ENCODE assay signal across 1 cellular context in the genomic region with DNA sequence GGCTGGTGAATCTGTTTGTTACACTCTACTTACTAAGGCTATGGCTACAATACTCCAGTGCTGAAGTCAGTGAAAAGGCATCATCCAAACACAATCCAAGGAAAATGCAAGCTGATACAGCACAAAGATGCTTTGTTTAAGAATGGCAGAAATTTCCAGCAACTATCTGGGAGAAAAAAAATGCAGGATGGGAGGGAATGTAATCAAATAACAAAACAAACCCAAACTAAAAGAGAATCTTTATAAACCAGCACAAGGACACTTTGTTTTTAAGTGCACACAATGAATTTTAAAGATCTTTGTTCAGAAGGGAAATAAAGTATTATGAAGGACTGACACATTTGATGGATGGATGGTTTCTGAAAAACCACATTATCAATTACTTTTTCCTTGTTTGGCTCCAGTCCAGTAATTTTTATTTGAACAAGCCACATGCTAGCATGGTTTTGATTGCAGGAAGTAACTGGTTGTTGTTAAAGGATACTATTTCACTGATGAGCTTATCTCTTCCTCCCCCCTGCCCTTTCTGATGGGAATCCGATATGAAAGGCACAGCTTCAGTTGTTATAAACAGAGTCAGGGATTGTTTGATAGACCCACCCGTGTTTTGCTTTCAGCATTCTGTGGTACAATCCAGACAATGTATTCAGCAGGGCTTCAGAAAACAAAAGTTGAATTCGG.
TF ChIP-seq lines count a peak whose summit lies in the region.

No MANE protein-coding gene starts in this region.

TF ChIP-seq in WTC11, 78 proteins besides CTCF, POLR2A, EP300 and RAD21 (continued from another document):
- TF ChIP-seq, protein P1, sequence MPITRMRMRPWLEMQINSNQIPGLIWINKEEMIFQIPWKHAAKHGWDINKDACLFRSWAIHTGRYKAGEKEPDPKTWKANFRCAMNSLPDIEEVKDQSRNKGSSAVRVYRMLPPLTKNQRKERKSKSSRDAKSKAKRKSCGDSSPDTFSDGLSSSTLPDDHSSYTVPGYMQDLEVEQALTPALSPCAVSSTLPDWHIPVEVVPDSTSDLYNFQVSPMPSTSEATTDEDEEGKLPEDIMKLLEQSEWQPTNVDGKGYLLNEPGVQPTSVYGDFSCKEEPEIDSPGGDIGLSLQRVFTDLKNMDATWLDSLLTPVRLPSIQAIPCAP (CRISPR knock-in tag; IDR thresholded peaks at IDR 0.05), result no peak
- TF ChIP-seq, protein P2, sequence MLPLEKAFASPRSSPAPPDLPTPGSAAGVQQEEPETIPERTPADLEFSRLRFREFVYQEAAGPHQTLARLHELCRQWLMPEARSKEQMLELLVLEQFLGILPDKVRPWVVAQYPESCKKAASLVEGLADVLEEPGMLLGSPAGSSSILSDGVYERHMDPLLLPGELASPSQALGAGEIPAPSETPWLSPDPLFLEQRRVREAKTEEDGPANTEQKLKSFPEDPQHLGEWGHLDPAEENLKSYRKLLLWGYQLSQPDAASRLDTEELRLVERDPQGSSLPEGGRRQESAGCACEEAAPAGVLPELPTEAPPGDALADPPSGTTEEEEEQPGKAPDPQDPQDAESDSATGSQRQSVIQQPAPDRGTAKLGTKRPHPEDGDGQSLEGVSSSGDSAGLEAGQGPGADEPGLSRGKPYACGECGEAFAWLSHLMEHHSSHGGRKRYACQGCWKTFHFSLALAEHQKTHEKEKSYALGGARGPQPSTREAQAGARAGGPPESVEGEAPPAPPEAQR (CRISPR knock-in tag; IDR thresholded peaks at IDR 0.05), result no peak
- TF ChIP-seq HMGA2 (CRISPR knock-in tag; IDR thresholded peaks at IDR 0.05) (no peak), NR1H2 (CRISPR knock-in tag; IDR thresholded peaks at IDR 0.05) (no peak), JAZF1 (CRISPR knock-in tag; IDR thresholded peaks at IDR 0.05) (no peak), ZNF396 (CRISPR knock-in tag; IDR thresholded peaks at IDR 0.05; ENCODE audit: borderline replicate concordance) (no peak)
